In genomic region chr1:8699679-8700078, GRCh38 we compare ENCODE assay signal across 15 cellular contexts.
DNase-seq lines count a peak whose midpoint lies in the region; ATAC-seq and TF ChIP-seq lines count a peak whose summit lies in the region.
"Had no signal": no experiment of that assay in that cellular context is flagged by ENCODE, and none has a peak within 500 bp of the region (broad histone marks: within the 10 kb centered on the region; RNA-seq: fewer than 3 reads in every experiment).

No MANE protein-coding gene starts in this region.

- H3K9me2 ChIP-seq in PC-9 (ENCODE audit: insufficient read depth), result no peaks in the 10 kb centered on the region
- H3K9me2 ChIP-seq: SK-N-SH had no signal

- peaks cover 9 to 15% of the 10 kb centered on the region in 2 donors for H3K36me3 Mint-ChIP-seq in activated T-cell treated with anti-CD3 and anti-CD28 coated beads, Interleukin-2, amount 50 U/mL, for 72 hours (ENCODE audit: insufficient read depth in 2 of 2)
- H3K36me3 Mint-ChIP-seq in progenitor cell of endocrine pancreas (ENCODE audit: insufficient read depth), result peaks cover 5% of the 10 kb centered on the region
- H3K36me3 Mint-ChIP-seq: CD4-positive, alpha-beta memory T cell had no signal

- H3K27me3 Mint-ChIP-seq in activated T-cell treated with anti-CD3 and anti-CD28 coated beads, Interleukin-2, amount 50 U/mL, for 72 hours (ENCODE audit: low read depth), result peaks cover 14% of the 10 kb centered on the region
- no peaks in the 10 kb centered on the region for H3K27me3 Mint-ChIP-seq in progenitor cell of endocrine pancreas

- no peak overlapping the region for H2AFZ ChIP-seq in PC-9

- intact Hi-C loops in PC-9 (cut with micrococcal nuclease; ENCODE audit: unreplicated experiment), result no loop called here
- intact Hi-C loops in dorsolateral prefrontal cortex (cut with DNase I), result no loop called here

- peak overlapping the region; percentile 36; the same call in 1 of the 2 replicates for H3K4me2 ChIP-seq in PC-9
- H3K4me2 ChIP-seq: SK-N-SH had no signal

- TF ChIP-seq CTCF in PC-9 (conservative IDR thresholded peaks at IDR 0.05), result no peak
- no peak for TF ChIP-seq CTCF in dorsolateral prefrontal cortex (IDR thresholded peaks at IDR 0.05 in 54 of 56, conservative IDR thresholded peaks at IDR 0.05 in 2 of 56; ENCODE audit: low read depth in 1 of 56, partially characterized antibody in 56 of 56)
- no peak for TF ChIP-seq CTCF in progenitor cell of endocrine pancreas (IDR thresholded peaks at IDR 0.05; ENCODE audit: unreplicated experiment)

- H3K9me3 ChIP-seq in PC-9 (ENCODE audit: insufficient read depth, low read depth), result no peaks in the 10 kb centered on the region
- H3K9me3 ChIP-seq: SK-N-SH had no signal

- peaks cover 77% of the 10 kb centered on the region for H3K79me2 ChIP-seq in PC-9 (ENCODE audit: low read depth)

- ATAC-seq in activated T-cell treated with anti-CD3 and anti-CD28 coated beads, Interleukin-2, amount 50 U/mL, for 72 hours (replicated peaks in 1 of 2), result no peak
- no peak for ATAC-seq in HG03469 (IDR thresholded peaks at IDR 0.05; ENCODE audit: unreplicated experiment)
- ATAC-seq in HG03097 (IDR thresholded peaks at IDR 0.05; ENCODE audit: low FRiP score, unreplicated experiment), result no peak
- no peak for ATAC-seq in HG03378 (IDR thresholded peaks at IDR 0.05; ENCODE audit: unreplicated experiment)

- H3K27ac ChIP-seq in PC-9, result no peak overlapping the region
- peak overlapping the region in 31 of 59 donors; percentile 3 to 92 (median 75) for H3K27ac ChIP-seq in dorsolateral prefrontal cortex
- H3K27ac ChIP-seq: HL-60 had no signal

- H3K27me3 ChIP-seq in PC-9 (ENCODE audit: insufficient read depth, low read depth) (no peaks in the 10 kb centered on the region), dorsolateral prefrontal cortex (no peaks in the 10 kb centered on the region)

- H3K36me3 ChIP-seq in PC-9 (ENCODE audit: low read depth), result no peaks in the 10 kb centered on the region

- CTCF ChIA-PET in PC-9 (lab: Charles Lee), result no interaction called here

- no peaks in the 10 kb centered on the region for H3K9me3 Mint-ChIP-seq in activated T-cell treated with anti-CD3 and anti-CD28 coated beads, Interleukin-2, amount 50 U/mL, for 72 hours
- no peaks in the 10 kb centered on the region for H3K9me3 Mint-ChIP-seq in progenitor cell of endocrine pancreas (ENCODE audit: low read depth)

- peaks cover 16% of the 10 kb centered on the region for H3F3A ChIP-seq in PC-9 (ENCODE audit: insufficient read depth, low read depth)

- no peak for DNase-seq in activated T-cell treated with anti-CD3 and anti-CD28 coated beads, Interleukin-2, amount 50 U/mL, for 72 hours
- DNase-seq in activated T-cell treated with anti-CD3 and anti-CD28 coated beads, Interleukin-2, amount 50 U/mL, for 1 hour, result no peak
- no peak for DNase-seq in PC-9
- DNase-seq in dorsolateral prefrontal cortex, result no peak
- no peak for DNase-seq in progenitor cell of endocrine pancreas (ENCODE audit: low spot score, unreplicated experiment)
- DNase-seq: CD4-positive, alpha-beta memory T cell; KG1; NCI-H1092; NCI-H345; NCI-H526 treated with DMSO at 0.1 percent for 48 hours; SK-N-SH had no signal

- no TSS peak for BruUV-seq in PC-9 (replicated peaks; lab: Mats Ljungman, UMichigan)

- H3K4me3 ChIP-seq in PC-9 (no peak overlapping the region), dorsolateral prefrontal cortex (no peak overlapping the region)

- H3K4me1 Mint-ChIP-seq in activated T-cell treated with anti-CD3 and anti-CD28 coated beads, Interleukin-2, amount 50 U/mL, for 72 hours (ENCODE audit: low read depth), result peaks cover 55% of the 10 kb centered on the region
- peaks cover 49% of the 10 kb centered on the region for H3K4me1 Mint-ChIP-seq in progenitor cell of endocrine pancreas (ENCODE audit: low read depth)

- H3K27ac Mint-ChIP-seq in activated T-cell treated with anti-CD3 and anti-CD28 coated beads, Interleukin-2, amount 50 U/mL, for 72 hours, result no peak overlapping the region
- H3K27ac Mint-ChIP-seq in progenitor cell of endocrine pancreas, result peak overlapping the region; percentile 98

- peaks cover 40% of the 10 kb centered on the region for H3K4me1 ChIP-seq in PC-9 (replicated peaks; ENCODE audit: insufficient read depth)

- H4K20me1 ChIP-seq in PC-9 (ENCODE audit: insufficient read depth), result peaks cover 6% of the 10 kb centered on the region; the same call in 1 of the 2 replicates

- peak overlapping the region; percentile 25 to 91 for H3K4me3 Mint-ChIP-seq in activated T-cell treated with anti-CD3 and anti-CD28 coated beads, Interleukin-2, amount 50 U/mL, for 72 hours
- peak overlapping the region; percentile 86 for H3K4me3 Mint-ChIP-seq in progenitor cell of endocrine pancreas (ENCODE audit: low read depth)
- H3K4me3 Mint-ChIP-seq: CD4-positive, alpha-beta memory T cell had no signal

- POLR2A ChIA-PET in PC-9 (lab: Charles Lee; ENCODE audit: unreplicated experiment), result interaction anchor here (0.7 kb wide), 1 partner anchor 56 kb away, joined by 5 read pairs; no protein-coding TSS in a partner anchor
